Comparison of ENCODE assay signal across 15 cellular contexts in genomic region chr5:57804007-57804444, GRCh38.
DNase-seq lines count a peak whose midpoint lies in the region; ATAC-seq and TF ChIP-seq lines count a peak whose summit lies in the region.
"Had no signal": no experiment of that assay in that cellular context is flagged by ENCODE, and none has a peak within 500 bp of the region (broad histone marks: within the 10 kb centered on the region; RNA-seq: fewer than 3 reads in every experiment).

No MANE protein-coding gene starts in this region.

- CTCF ChIA-PET in HEK293 (lab: Yijun Ruan, JAX), result interaction anchor here (1.0 kb wide), 1 partner anchor 1046 kb away, joined by 4 read pairs; no protein-coding TSS in a partner anchor

- H3K36me3 ChIP-seq in HEK293 (ENCODE audit: control insufficient read depth in 2 of 2, insufficient read depth in 1 of 2, low read length in 2 of 2), result no peaks in the 10 kb centered on the region
- H3K36me3 ChIP-seq: Peyer's patch had no signal

- H3K27ac ChIP-seq in HEK293 (ENCODE audit: extremely low read depth, low read depth, low read length), result no peak overlapping the region
- H3K27ac ChIP-seq: Peyer's patch had no signal

- H3K4me3 ChIP-seq in HEK293 (ENCODE audit: low read depth, low read length), result no peak overlapping the region
- H3K4me3 ChIP-seq: Peyer's patch had no signal

- DNase-seq in amniotic stem cell (lab: John Stamatoyannopoulos, UW) (peak; percentile 70), hepatic stellate cell (ENCODE audit: low spot score) (peak; percentile 39), NCI-H345 (lab: John Stamatoyannopoulos, UW) (no peak), retina (no peak)
- no peak for DNase-seq in activated naive CD4-positive, alpha-beta T cell (lab: John Stamatoyannopoulos, UW)
- DNase-seq: activated naive CD4-positive, alpha-beta T cell treated with anti-CD3 and anti-CD28 coated beads for 36 hours; GDM1; head of caudate nucleus; MM.1S; NCI-H2029 treated with DMSO at 0.1 percent for 48 hours; NCI-H69; Peyer's patch; stimulated activated CD4-positive, alpha-beta T cell treated with anti-CD3 and anti-CD28 coated beads, Interleukin-12 subunit alpha, Interleukin-12 subunit beta, amount 100 ng/mL, for 4 hours had no signal

- POLR2A ChIA-PET in HEK293 (lab: Yijun Ruan, JAX), result no interaction called here

- no peak for ATAC-seq in HG03097 (IDR thresholded peaks at IDR 0.05; ENCODE audit: low FRiP score, unreplicated experiment)

- no peaks in the 10 kb centered on the region for H3K4me1 ChIP-seq in HEK293 (ENCODE audit: control insufficient read depth, insufficient read depth, low read length)
- H3K4me1 ChIP-seq: Peyer's patch had no signal

- TF ChIP-seq CTCF in HEK293 (tag by site-specific recombination; IDR thresholded peaks at IDR 0.05), result no peak

- no peaks in the 10 kb centered on the region for H3K9me3 ChIP-seq in HEK293 (ENCODE audit: control insufficient read depth, insufficient read depth, low read depth, low read length)
- H3K9me3 ChIP-seq: Peyer's patch had no signal

TF ChIP-seq in HEK293, 187 proteins besides CTCF, POLR2A, EP300 and RAD21:
- TF ChIP-seq HOXD13 (CRISPR knock-in tag; IDR thresholded peaks at IDR 0.05; ENCODE audit: borderline replicate concordance), result 0 out of 2 replicates have a peak, but pooled peaks have one; percentile 19
- TF ChIP-seq ZFP69B (tag by site-specific recombination; IDR thresholded peaks at IDR 0.05), result no peak
- TF ChIP-seq ZNF776 (tag by site-specific recombination; IDR thresholded peaks at IDR 0.05; ENCODE audit: borderline replicate concordance), result no peak
- no peak for TF ChIP-seq PATZ1 (tag by site-specific recombination; IDR thresholded peaks at IDR 0.05)
- no peak for TF ChIP-seq YY1 (tag by site-specific recombination; IDR thresholded peaks at IDR 0.05)
TF ChIP-seq in HEK293: peak in this region for 1.

Comparison
In these comparisons a context has a peak if more than half of its experiments do, and no peak if none do; other contexts are left out.
1. DNase-seq: peak in amniotic stem cell (single experiment) and hepatic stellate cell (single experiment); none in NCI-H345 (single experiment), retina (single experiment) and activated naive CD4-positive, alpha-beta T cell (0 of 4).